ENCODE assay signal across 10 cellular contexts in genomic region chr6:126880926-126881325, GRCh38.
"Had no signal": no experiment of that assay in that cellular context is flagged by ENCODE, and none has a peak within 500 bp of the region (broad histone marks: within the 10 kb centered on the region; RNA-seq: fewer than 3 reads in every experiment).

No MANE protein-coding gene starts in this region.

- DNase-seq: activated naive CD4-positive, alpha-beta T cell treated with anti-CD3 and anti-CD28 coated beads for 36 hours; activated T-cell treated with anti-CD3 and anti-CD28 coated beads, Interleukin-2, amount 50 U/mL, for 1 hour; left lung; natural killer cell; posterior cingulate gyrus; retina; stimulated activated CD4-positive, alpha-beta T cell treated with anti-CD3 and anti-CD28 coated beads, Interleukin-15, amount 100 ng/mL, for 24 hours; stimulated activated CD4-positive, alpha-beta T cell treated with anti-CD3 and anti-CD28 coated beads, Interleukin-4, amount 100 ng/mL, for 1 hour; stimulated activated naive B cell treated with anti-CD40 and anti-IgM and Interleukin-4, amounts not matched to agents 10 μg/mL and 1 μg/mL and 100 μg/mL, for 72 hours; thyroid gland had no signal

- ATAC-seq: left lung; natural killer cell; stimulated activated naive B cell treated with anti-CD40 and anti-IgM and Interleukin-4, amounts not matched to agents 10 μg/mL and 1 μg/mL and 100 μg/mL, for 72 hours had no signal

- H3K4me1 ChIP-seq: left lung, thyroid gland had no signal

- H3K36me3 ChIP-seq: left lung, thyroid gland had no signal

- H3K27ac ChIP-seq: left lung, thyroid gland had no signal

- H3K27me3 ChIP-seq: left lung, thyroid gland had no signal

- H3K4me3 ChIP-seq: left lung, thyroid gland had no signal

- H3K9me3 ChIP-seq: left lung, thyroid gland had no signal
